Comparison of ENCODE assay signal across 1 cellular context in genomic region chr1:161781995-161782394, GRCh38.
TF ChIP-seq lines count a peak whose summit lies in the region.

No MANE protein-coding gene starts in this region.

TF ChIP-seq in HepG2, 621 proteins besides CTCF, POLR2A, EP300 and RAD21 (continued from another document):
- TF ChIP-seq ZBTB40 (IDR thresholded peaks at IDR 0.05) = no peak
- no peak for TF ChIP-seq ZBTB40 (CRISPR knock-in tag; IDR thresholded peaks at IDR 0.05)
- no peak for TF ChIP-seq RCOR2 (CRISPR knock-in tag; IDR thresholded peaks at IDR 0.05)
- no peak for TF ChIP-seq ZNF101 (CRISPR knock-in tag; IDR thresholded peaks at IDR 0.05; ENCODE audit: borderline replicate concordance, low read depth)
- TF ChIP-seq PAXIP1 (CRISPR knock-in tag; conservative IDR thresholded peaks at IDR 0.05) = no peak
- no peak for TF ChIP-seq TMF1 (CRISPR knock-in tag; IDR thresholded peaks at IDR 0.05; ENCODE audit: low read depth)
- TF ChIP-seq RERE (CRISPR knock-in tag; IDR thresholded peaks at IDR 0.05; ENCODE audit: low read depth) = no peak
- no peak for TF ChIP-seq ZNF34 (CRISPR knock-in tag; IDR thresholded peaks at IDR 0.05; ENCODE audit: borderline replicate concordance)
- TF ChIP-seq CCAR2 (optimal IDR thresholded peaks at IDR 0.05; ENCODE audit: low read depth, low read length) = no peak
TF ChIP-seq in HepG2: peak in this region for 0.
